17 cellular contexts compared by ENCODE assay signal in the genomic region with DNA sequence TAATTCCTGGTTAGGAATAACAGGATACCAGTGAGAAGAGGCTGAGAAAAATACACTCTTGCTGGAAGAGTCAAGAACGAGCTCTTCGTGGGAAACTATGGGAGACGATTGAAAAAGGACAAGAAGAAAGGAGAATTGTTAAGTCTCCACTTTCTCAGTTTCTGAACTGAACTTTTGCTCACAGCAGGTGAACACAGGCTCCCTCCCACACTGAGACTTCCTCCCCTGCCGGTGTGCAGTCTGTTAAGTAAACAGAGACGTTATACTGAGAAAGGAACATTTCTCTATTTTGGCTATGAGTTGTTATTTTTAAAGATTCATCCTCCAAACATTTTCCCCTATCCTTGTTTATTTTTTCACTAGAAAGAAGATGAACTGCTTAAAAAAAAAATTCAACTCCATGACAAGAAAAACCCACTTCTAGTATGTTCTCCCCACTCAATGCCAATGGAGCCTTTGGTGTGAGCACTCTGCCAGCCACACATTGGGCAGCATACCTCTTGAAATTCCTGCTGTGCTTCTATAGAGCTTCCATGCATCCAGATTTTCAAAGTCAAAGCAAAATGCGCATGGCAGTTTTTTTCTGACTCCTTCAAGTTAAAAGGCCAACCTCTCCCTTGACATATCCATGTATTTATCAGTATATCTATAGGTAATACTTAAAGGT.
DNase-seq lines count a peak whose midpoint lies in the region; ATAC-seq and TF ChIP-seq lines count a peak whose summit lies in the region.
"Had no signal": no experiment of that assay in that cellular context is flagged by ENCODE, and none has a peak within 500 bp of the region (broad histone marks: within the 10 kb centered on the region; RNA-seq: fewer than 3 reads in every experiment).

No MANE protein-coding gene starts in this region.

- H3K4me1 ChIP-seq in GM23338 (ENCODE audit: insufficient read depth) (no peaks in the 10 kb centered on the region), PC-3 (ENCODE audit: insufficient read depth, low read length) (peaks cover 29% of the 10 kb centered on the region), left lung (no peaks in the 10 kb centered on the region)
- H3K4me1 ChIP-seq: A549; BLaER1 treated with 17β-estradiol and CSF1 and Interleukin-3, amounts not matched to agents 10 nM and 100 nM had no signal

- H3K9me3 Mint-ChIP-seq in GM23338 = no peaks in the 10 kb centered on the region

- H3K27ac ChIP-seq in GM23338 (ENCODE audit: low read depth) (no peak overlapping the region), PC-3 (ENCODE audit: low read length) (no peak overlapping the region), left lung (no peak overlapping the region), dorsolateral prefrontal cortex (no peak overlapping the region)
- H3K27ac ChIP-seq: A549; BLaER1 treated with 17β-estradiol and CSF1 and Interleukin-3, amounts not matched to agents 10 nM and 100 nM; HL-60; RWPE1 had no signal

- CTCF ChIA-PET in PC-3 (lab: Charles Lee) = no interaction called here

- H3K4me3 ChIP-seq in GM23338 (no peak overlapping the region), PC-3 (ENCODE audit: low read length) (no peak overlapping the region), left lung (no peak overlapping the region), dorsolateral prefrontal cortex (no peak overlapping the region)
- H3K4me3 ChIP-seq: A549; BLaER1 treated with 17β-estradiol and CSF1 and Interleukin-3, amounts not matched to agents 10 nM and 100 nM had no signal

- no peak overlapping the region for H3K4me3 Mint-ChIP-seq in GM23338

- H2AFZ ChIP-seq in GM23338 = no peak overlapping the region
- H2AFZ ChIP-seq in PC-3 (ENCODE audit: low read length) = no peak overlapping the region

- H3K9me3 ChIP-seq in PC-3 (ENCODE audit: low read length) = no peaks in the 10 kb centered on the region
- no peaks in the 10 kb centered on the region for H3K9me3 ChIP-seq in left lung
- H3K9me3 ChIP-seq: A549; BLaER1 treated with 17β-estradiol and CSF1 and Interleukin-3, amounts not matched to agents 10 nM and 100 nM had no signal

- no peaks in the 10 kb centered on the region for H3K36me3 ChIP-seq in GM23338 (ENCODE audit: insufficient read depth)
- H3K36me3 ChIP-seq in PC-3 (ENCODE audit: low read depth, low read length) = no peaks in the 10 kb centered on the region
- H3K36me3 ChIP-seq in left lung = no peaks in the 10 kb centered on the region

- POLR2A ChIA-PET in PC-3 (lab: Charles Lee; ENCODE audit: unreplicated experiment) = no interaction called here

- H3K9ac ChIP-seq in PC-3 (ENCODE audit: low read length) = no peak overlapping the region
- H3K9ac ChIP-seq: BLaER1 treated with 17β-estradiol and CSF1 and Interleukin-3, amounts not matched to agents 10 nM and 100 nM had no signal

- peak; percentile 6 for DNase-seq in GM10266 (ENCODE audit: extremely low spot score)
- DNase-seq in GM23338 (ENCODE audit: low spot score) = peak; percentile 15
- DNase-seq in PC-3 = peak; percentile 6
- no peak for DNase-seq in left lung
- no peak for DNase-seq in HuH-7 (ENCODE audit: low spot score)
- DNase-seq in dorsolateral prefrontal cortex = no peak
- DNase-seq in omental fat pad (ENCODE audit: low spot score) = no peak
- DNase-seq: NCI-H187; NCI-H345; NCI-H526 treated with DMSO at 0.1 percent for 48 hours; NK-92 treated with Interleukin-12 subunit alpha and Interleukin-12 subunit beta, amount 100 ng/mL, for 24 hours; OCI-M1 had no signal

- no TSS peak for BruUV-seq in PC-3 (replicated peaks; lab: Mats Ljungman, UMichigan)

- H3K79me2 ChIP-seq in GM23338 (replicated peaks; ENCODE audit: insufficient read depth) (no peaks in the 10 kb centered on the region), PC-3 (ENCODE audit: low read length) (no peaks in the 10 kb centered on the region)

- TF ChIP-seq CTCF in GM10266 (IDR thresholded peaks at IDR 0.05; ENCODE audit: control insufficient read depth, insufficient read depth, low read depth, missing control alignments) (no peak), GM23338 (conservative IDR thresholded peaks at IDR 0.05; ENCODE audit: low read depth in 2 of 2) (no peak), PC-3 (conservative IDR thresholded peaks at IDR 0.05; ENCODE audit: low read depth, low read length) (no peak), left lung (IDR thresholded peaks at IDR 0.05) (no peak), dorsolateral prefrontal cortex (IDR thresholded peaks at IDR 0.05 in 54 of 56, conservative IDR thresholded peaks at IDR 0.05 in 2 of 56; ENCODE audit: low read depth in 1 of 56, partially characterized antibody in 56 of 56) (no peak), omental fat pad (IDR thresholded peaks at IDR 0.05) (no peak)

- H3K4me1 Mint-ChIP-seq in GM23338 = peaks cover 12% of the 10 kb centered on the region; the same call in 2 of the 3 replicates

- 0 out of 3 replicates have a peak, but pooled peaks have one; percentile 25 for ATAC-seq in GM23338
- ATAC-seq in PC-3 = no peak
- ATAC-seq in left lung = peak; percentile 30
- ATAC-seq in GM21717 (IDR thresholded peaks at IDR 0.05; ENCODE audit: unreplicated experiment) = no peak
- ATAC-seq in omental fat pad (ENCODE audit: low FRiP score) = no peak
- ATAC-seq: A549 had no signal

- intact Hi-C loops in PC-3 (cut with micrococcal nuclease) = no loop called here
- intact Hi-C loops in left lung (cut with DNase I) = no loop called here
- intact Hi-C loops in dorsolateral prefrontal cortex (cut with DNase I) = no loop called here

- H3F3A ChIP-seq in GM23338 (replicated peaks; ENCODE audit: low read depth) (no peaks in the 10 kb centered on the region), PC-3 (ENCODE audit: low read length, unreplicated experiment) (peaks cover 4% of the 10 kb centered on the region)

- H3K4me2 ChIP-seq in GM23338 (no peak overlapping the region), PC-3 (ENCODE audit: low read length) (peak overlapping the region; percentile 1; the same call in 1 of the 2 replicates)
- H3K4me2 ChIP-seq: A549; BLaER1 treated with 17β-estradiol and CSF1 and Interleukin-3, amounts not matched to agents 10 nM and 100 nM had no signal

- H4K20me1 ChIP-seq in GM23338 (replicated peaks; ENCODE audit: insufficient read depth) (no peaks in the 10 kb centered on the region), PC-3 (ENCODE audit: low read length) (no peaks in the 10 kb centered on the region)

- no peaks in the 10 kb centered on the region for H3K36me3 Mint-ChIP-seq in GM23338 (ENCODE audit: low read depth)

- H3K9me2 ChIP-seq in GM23338 (ENCODE audit: insufficient read depth) (0 out of 2 replicates have a peak, but pooled peaks cover 6% of the 10 kb centered on the region), PC-3 (replicated peaks; ENCODE audit: low read length) (no peaks in the 10 kb centered on the region)

- H3K27me3 ChIP-seq in GM23338 (ENCODE audit: insufficient read depth) (no peaks in the 10 kb centered on the region), PC-3 (ENCODE audit: low read length) (no peaks in the 10 kb centered on the region), left lung (no peaks in the 10 kb centered on the region), dorsolateral prefrontal cortex (peaks cover 0 to 47% (median 0%) of the 10 kb centered on the region in 45 donors)
- H3K27me3 ChIP-seq: BLaER1 treated with 17β-estradiol and CSF1 and Interleukin-3, amounts not matched to agents 10 nM and 100 nM had no signal

- no peaks in the 10 kb centered on the region for H3K27me3 Mint-ChIP-seq in GM23338 (ENCODE audit: insufficient read depth, low read depth, poor library complexity)

- no peak overlapping the region for H3K27ac Mint-ChIP-seq in GM23338

TF ChIP-seq in GM23338, 12 proteins besides CTCF, POLR2A, EP300 and RAD21 (continues in another document):
- TF ChIP-seq REST (IDR thresholded peaks at IDR 0.05; ENCODE audit: unreplicated experiment) (no peak), POLR2AphosphoS5 (IDR thresholded peaks at IDR 0.05; ENCODE audit: low read depth) (no peak), ZNF114 (CRISPR knock-in tag; IDR thresholded peaks at IDR 0.05) (no peak), NANOG (IDR thresholded peaks at IDR 0.05; ENCODE audit: borderline replicate concordance) (no peak)

Comparison
In these comparisons a context has a peak if more than half of its experiments do, and no peak if none do; other contexts are left out.
1. DNase-seq: peak in GM10266 (single experiment), GM23338 (single experiment) and PC-3 (single experiment); none in left lung (0 of 2), HuH-7 (single experiment), dorsolateral prefrontal cortex (0 of 10) and omental fat pad (single experiment).
2. ATAC-seq: peak in GM23338 (single experiment) and left lung (single experiment); none in PC-3 (single experiment), GM21717 (single experiment) and omental fat pad (single experiment).